8 cellular contexts compared by ENCODE assay signal in the genomic region with DNA sequence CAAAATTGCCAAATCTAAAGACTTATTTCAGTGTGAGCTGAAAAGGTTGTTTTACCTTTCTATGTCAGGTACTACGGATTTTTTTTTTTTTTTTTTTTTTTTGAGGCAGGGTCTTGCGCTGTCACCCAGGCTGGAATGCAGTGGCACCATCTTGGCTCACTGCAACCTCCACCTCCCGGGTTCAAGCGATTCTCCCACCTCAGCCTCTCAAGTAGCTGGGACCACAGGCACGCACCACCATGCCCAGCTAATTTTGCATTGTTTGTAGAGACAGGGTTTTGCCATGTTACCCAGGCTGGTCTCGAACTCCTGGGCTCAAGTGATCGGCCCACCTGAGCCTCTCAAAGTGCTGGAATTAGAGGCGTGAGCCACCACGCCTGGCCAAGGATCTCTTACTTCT. TPM values are rescaled to one million over a fixed set of nuclear protein-coding genes. Genes with fewer than 3 reads are reported as not detected.
A peak's percentile ranks its signal among the peaks of the same experiment; 100 is the strongest.
DNase-seq lines count a peak whose midpoint lies in the region; ATAC-seq and TF ChIP-seq lines count a peak whose summit lies in the region.
"Not testable (repeated sequence)": the region's sequence is repeated elsewhere in the genome, so short reads cannot be mapped to it uniquely, and the experiment has no call there.

No MANE protein-coding gene starts in this region.

- H3K4me3 Mint-ChIP-seq in activated B cell treated with CpG ODN at 0.5 μM for 24 hours (peak overlapping the region; percentile 99), endodermal cell (peak overlapping the region; percentile 95), immature natural killer cell (peak overlapping the region in 4 of 5 donors; percentile 97 to 99 (median 98)), type B pancreatic cell (peak overlapping the region; percentile 95)
- H3K4me3 Mint-ChIP-seq in activated naive CD8-positive, alpha-beta T cell treated with anti-CD3 and anti-CD28 coated beads, Interleukin-2, amount 10 ng/mL, durations not matched to agents 7 days and 5 days: peak overlapping the region; percentile 98

- H3K4me1 ChIP-seq in ES-I3 (ENCODE audit: insufficient read depth, low read length); endodermal cell (ENCODE audit: control insufficient read depth, insufficient read depth, low read length): not testable (repeated sequence)
- peaks cover 22% of the 10 kb centered on the region for H3K4me1 ChIP-seq in neuron (ENCODE audit: insufficient read depth, low read length)

- not testable (repeated sequence) for ATAC-seq in activated B cell treated with CpG ODN at 0.5 μM for 24 hours (ENCODE audit: low read depth); activated naive CD8-positive, alpha-beta T cell treated with anti-CD3 and anti-CD28 coated beads, Interleukin-2, amount 10 ng/mL, durations not matched to agents 7 days and 5 days (ENCODE audit: low read depth)

- H3K27me3 Mint-ChIP-seq in activated B cell treated with CpG ODN at 0.5 μM for 24 hours; activated naive CD8-positive, alpha-beta T cell treated with anti-CD3 and anti-CD28 coated beads, Interleukin-2, amount 10 ng/mL, durations not matched to agents 7 days and 5 days; endodermal cell (ENCODE audit: insufficient read depth); immature natural killer cell (ENCODE audit: low read depth in 3 of 3); type B pancreatic cell: not testable (repeated sequence)

- not testable (repeated sequence) for H3K27ac Mint-ChIP-seq in activated B cell treated with CpG ODN at 0.5 μM for 24 hours, endodermal cell, type B pancreatic cell
- H3K27ac Mint-ChIP-seq in activated naive CD8-positive, alpha-beta T cell treated with anti-CD3 and anti-CD28 coated beads, Interleukin-2, amount 10 ng/mL, durations not matched to agents 7 days and 5 days: peak overlapping the region; percentile 95
- H3K27ac Mint-ChIP-seq in immature natural killer cell: peak overlapping the region in 2 of 6 donors; percentile 3 to 91

- POLR2A ChIA-PET in activated B cell treated with CpG ODN at 0.5 μM for 24 hours (lab: Charles Lee): interaction anchor here (3.9 kb wide), 1 partner anchor 17 kb away, joined by 26 read pairs; a partner anchor contains a TSS
- POLR2A ChIA-PET in activated naive CD8-positive, alpha-beta T cell treated with anti-CD3 and anti-CD28 coated beads, Interleukin-2, amount 10 ng/mL, durations not matched to agents 7 days and 5 days (lab: Charles Lee): interaction anchor here (0.7 to 3.2 kb wide), 3 partner anchors 17 to 26 kb away, joined by 3 to 43 read pairs (median 4); a partner anchor contains a TSS

- intact Hi-C loops in activated B cell treated with CpG ODN at 0.5 μM for 24 hours (cut with micrococcal nuclease): loop anchor here (5.0 to 10.0 kb wide), 2 partner anchors 698 to 1616 kb away; no protein-coding TSS in a partner anchor

- 94% methylated on average over 7 to 9 of the region's 9 CpGs for WGBS in endodermal cell (ENCODE audit: insufficient coverage in 1 of 2, insufficient read length in 1 of 2), 2 experiments

- H3K27me3 ChIP-seq in endodermal cell (ENCODE audit: control insufficient read depth, insufficient read depth, low read length, poor library complexity, severe bottlenecking); neuron (ENCODE audit: insufficient read depth, low read length): not testable (repeated sequence)

- not testable (repeated sequence) for H2AFZ ChIP-seq in neuron (ENCODE audit: low read depth, low read length)

- H3K4me3 ChIP-seq in LNCaP clone FGC (ENCODE audit: low read depth, low read length) (peak overlapping the region; percentile 58), endodermal cell (ENCODE audit: low read length) (peak overlapping the region; percentile 92), neuron (ENCODE audit: low read length) (peak overlapping the region; percentile 92)

- 0 out of 2 replicates have a peak overlapping the region, but pooled peaks have one; percentile 93 for H3K9ac ChIP-seq in ES-I3 (ENCODE audit: low read depth, low read length)
- not testable (repeated sequence) for H3K9ac ChIP-seq in endodermal cell (ENCODE audit: extremely low read depth, low read length, poor library complexity, severe bottlenecking)

- H3K4me1 Mint-ChIP-seq in activated B cell treated with CpG ODN at 0.5 μM for 24 hours (peaks cover 52% of the 10 kb centered on the region), endodermal cell (peaks cover 23% of the 10 kb centered on the region), immature natural killer cell (peaks cover 49 to 76% of the 10 kb centered on the region in 2 donors), type B pancreatic cell (ENCODE audit: unreplicated experiment) (peaks cover 26% of the 10 kb centered on the region)
- peaks cover 36% of the 10 kb centered on the region for H3K4me1 Mint-ChIP-seq in activated naive CD8-positive, alpha-beta T cell treated with anti-CD3 and anti-CD28 coated beads, Interleukin-2, amount 10 ng/mL, durations not matched to agents 7 days and 5 days

- not testable (repeated sequence) for TF ChIP-seq CTCF in LNCaP clone FGC (IDR thresholded peaks at IDR 0.05; ENCODE audit: control insufficient read depth, extremely low read depth, insufficient read depth); activated B cell treated with CpG ODN at 0.5 μM for 24 hours (IDR thresholded peaks at IDR 0.05); endodermal cell (conservative IDR thresholded peaks at IDR 0.05); type B pancreatic cell (conservative IDR thresholded peaks at IDR 0.05)

- not testable (repeated sequence) for H3K9me3 Mint-ChIP-seq in activated B cell treated with CpG ODN at 0.5 μM for 24 hours; activated naive CD8-positive, alpha-beta T cell treated with anti-CD3 and anti-CD28 coated beads, Interleukin-2, amount 10 ng/mL, durations not matched to agents 7 days and 5 days; endodermal cell; immature natural killer cell; type B pancreatic cell

- H3K36me3 Mint-ChIP-seq in activated B cell treated with CpG ODN at 0.5 μM for 24 hours (ENCODE audit: low read depth) (peaks cover 46% of the 10 kb centered on the region), endodermal cell (ENCODE audit: low read depth) (peaks cover 19% of the 10 kb centered on the region), immature natural killer cell (peaks cover 6 to 10% (median 7%) of the 10 kb centered on the region in 3 donors)
- peaks cover 30% of the 10 kb centered on the region for H3K36me3 Mint-ChIP-seq in activated naive CD8-positive, alpha-beta T cell treated with anti-CD3 and anti-CD28 coated beads, Interleukin-2, amount 10 ng/mL, durations not matched to agents 7 days and 5 days
- not testable (repeated sequence) for H3K36me3 Mint-ChIP-seq in type B pancreatic cell

- not testable (repeated sequence) for H3K36me3 ChIP-seq in ES-I3 (ENCODE audit: insufficient read depth, low read length)
- H3K36me3 ChIP-seq in endodermal cell (ENCODE audit: control insufficient read depth, insufficient read depth, low read length): peaks cover 38% of the 10 kb centered on the region
- peaks cover 24% of the 10 kb centered on the region for H3K36me3 ChIP-seq in neuron (ENCODE audit: insufficient read depth, low read length)

- not testable (repeated sequence) for H3K9me3 ChIP-seq in ES-I3 (ENCODE audit: control insufficient read depth, insufficient read depth, low read length); endodermal cell (ENCODE audit: control insufficient read depth, low read length); neuron (ENCODE audit: low read length)

- H3K27ac ChIP-seq in endodermal cell (ENCODE audit: low read depth, low read length): not testable (repeated sequence)

- DNase-seq in LNCaP clone FGC (ENCODE audit: low read depth); activated B cell treated with CpG ODN at 0.5 μM for 24 hours; activated naive CD8-positive, alpha-beta T cell treated with anti-CD3 and anti-CD28 coated beads, Interleukin-2, amount 10 ng/mL, durations not matched to agents 7 days and 5 days; endodermal cell; immature natural killer cell; type B pancreatic cell (ENCODE audit: extremely low spot score, unreplicated experiment): not testable (repeated sequence)

- CTCF ChIA-PET in activated B cell treated with CpG ODN at 0.5 μM for 24 hours (lab: Charles Lee): not testable (repeated sequence)

RNA-seq across cellular contexts. Expression of a gene that starts 1.7 kb away (rescaled TPM):
- total RNA-seq in activated B cell treated with CpG ODN at 0.5 μM for 24 hours (20.7 and 21.3 TPM in 2 replicates), endodermal cell (10 to 100 TPM; 17.3 to 18.7 TPM), type B pancreatic cell (ENCODE audit: low replicate concordance) (17.3 and 18.8 TPM in 2 replicates)
- total RNA-seq in activated naive CD8-positive, alpha-beta T cell treated with anti-CD3 and anti-CD28 coated beads, Interleukin-2, amount 10 ng/mL, durations not matched to agents 7 days and 5 days: 10 to 100 TPM; 16.5 to 17.2 TPM
- polyA plus RNA-seq in endodermal cell (2013, experiment 1 of 2): 18.1 TPM
- polyA plus RNA-seq in endodermal cell (2013, experiment 2 of 2): 16.2 TPM
- polyA plus RNA-seq in immature natural killer cell: 10 to 100 TPM; 10.4 to 17.6 (median 16.4) TPM

RNA-seq across cellular contexts. Expression of a gene that starts 17.9 kb away (rescaled TPM):
- 11.9 and 13.3 TPM in 2 replicates for total RNA-seq in activated B cell treated with CpG ODN at 0.5 μM for 24 hours
- 10 to 100 TPM; 47.1 to 50.8 TPM for total RNA-seq in activated naive CD8-positive, alpha-beta T cell treated with anti-CD3 and anti-CD28 coated beads, Interleukin-2, amount 10 ng/mL, durations not matched to agents 7 days and 5 days
- total RNA-seq in endodermal cell: 10 to 100 TPM; 39.8 to 71.6 TPM
- 51.6 TPM for polyA plus RNA-seq in endodermal cell (2013, experiment 1 of 2)
- 54.8 TPM for polyA plus RNA-seq in endodermal cell (2013, experiment 2 of 2)
- polyA plus RNA-seq in immature natural killer cell: 1 to 10 TPM; 3.4 to 10.0 (median 5.7) TPM
- total RNA-seq in type B pancreatic cell (ENCODE audit: low replicate concordance): 10.7 and 29.6 TPM in 2 replicates
